ENCODE assay signal across 8 cellular contexts in the genomic region with DNA sequence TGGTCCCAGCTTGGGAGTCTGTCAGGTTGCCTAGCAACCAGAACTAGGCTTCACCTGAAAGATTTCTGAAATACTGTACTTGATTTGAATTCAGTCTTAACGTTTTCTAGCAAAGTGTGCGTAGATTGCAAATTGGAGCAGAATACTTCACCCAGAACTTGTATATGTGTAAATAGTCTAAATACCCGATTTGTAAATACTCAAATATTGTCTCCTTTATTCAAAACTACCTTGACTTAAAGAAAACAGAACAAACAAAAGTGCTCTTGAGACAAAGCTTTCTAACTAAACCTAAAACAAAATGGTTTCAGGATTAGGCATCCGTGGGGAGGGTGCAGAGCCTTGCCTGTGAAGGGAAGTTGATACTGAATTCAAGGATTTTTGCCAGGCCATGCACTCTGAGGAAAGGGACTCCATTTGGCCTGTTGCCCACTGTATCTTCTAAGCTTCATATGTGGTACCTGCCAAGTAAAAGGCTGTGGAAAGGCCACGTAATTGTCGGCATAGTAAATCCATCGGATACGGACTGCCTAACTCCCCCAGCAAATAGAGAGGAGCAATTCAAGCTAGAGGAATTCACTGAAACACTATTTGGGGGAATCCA. TPM values are rescaled to one million over a fixed set of nuclear protein-coding genes. Genes with fewer than 3 reads are reported as not detected.
A peak's percentile ranks its signal among the peaks of the same experiment; 100 is the strongest.
DNase-seq lines count a peak whose midpoint lies in the region; ATAC-seq and TF ChIP-seq lines count a peak whose summit lies in the region.

No MANE protein-coding gene starts in this region.

- no peaks in the 10 kb centered on the region for H3K27me3 ChIP-seq in gastrocnemius medialis

- CTCF ChIA-PET in T-cell (lab: Charles Lee), result interaction anchor here (0.5 to 4.5 kb wide), 12 partner anchors 46 to 405 kb away, joined by 3 to 36 read pairs (median 4); partner anchors contain the start of genes TMEM267 (in 1 of the 2) and ZNF131 (in 1 of the 2)

- H3K9me3 ChIP-seq in gastrocnemius medialis, result no peaks in the 10 kb centered on the region

- in situ Hi-C loops in gastrocnemius medialis (cut with MboI; ENCODE audit: low sequenced_read_pairs in 4 of 4), result loop anchor here (25.0 kb wide), 4 partner anchors 173 to 402 kb away; partner anchors contain the start of genes ZNF131 (in 2 of the 4) and TMEM267 (in 1 of the 4)

- ATAC-seq in T-cell (replicated peaks in 1 of 4) (no peak), gastrocnemius medialis (no peak), GM21515 (IDR thresholded peaks at IDR 0.05; ENCODE audit: unreplicated experiment) (no peak)

- H3K27ac Mint-ChIP-seq in T-cell, result peak overlapping the region; percentile 84 to 97

- H3K9me3 Mint-ChIP-seq in T-cell, result no peaks in the 10 kb centered on the region

- peaks cover 18 to 25% of the 10 kb centered on the region in 2 donors for H3K4me1 ChIP-seq in gastrocnemius medialis

- no peaks in the 10 kb centered on the region for H3K27me3 Mint-ChIP-seq in T-cell

- peak overlapping the region; percentile 93 to 95 (median 93) for H3K4me3 Mint-ChIP-seq in T-cell

- peaks cover 26 to 48% (median 41%) of the 10 kb centered on the region in 3 donors for H3K4me1 Mint-ChIP-seq in T-cell

- peak overlapping the region; percentile 64 to 94 (median 90) for H3K27ac ChIP-seq in gastrocnemius medialis

- DNase-seq in stimulated activated CD4-positive, alpha-beta T cell treated with anti-CD3 and anti-CD28 coated beads, Interleukin-4, amount 100 ng/mL, for 24 hours, result peak; percentile 5
- no peak for DNase-seq in stimulated activated CD4-positive, alpha-beta T cell treated with anti-CD3 and anti-CD28 coated beads, Interleukin-2, amount 100 ng/mL, for 24 hours
- DNase-seq in T-cell (peak in 4 of 34 experiments; percentile 1 to 8 (median 4)), fibroblast of gingiva (ENCODE audit: low read depth) (peak; percentile 4), gastrocnemius medialis (no peak), activated gamma-delta T cell treated with Interleukin-2 at 50 U/mL for 16 hours (no peak), DMS114 treated with DMSO at 0.1 percent for 48 hours (lab: John Stamatoyannopoulos, UW; ENCODE audit: unreplicated experiment) (no peak)

- intact Hi-C loops in gastrocnemius medialis (cut with DNase I; ENCODE audit: low total_unique reads), result loop anchor here (2.0 to 10.0 kb wide), 7 partner anchors 122 to 409 kb away; partner anchors contain the start of genes C5orf34, NIM1K, TMEM267 and ZNF131

- POLR2A ChIA-PET in T-cell (lab: Charles Lee), result interaction anchor here (0.5 to 3.1 kb wide), 24 partner anchors 11 to 1404 kb away, joined by 3 to 78 read pairs (median 4); partner anchors contain the start of genes C5orf34 (in 1 of the 2), TMEM267 (in 1 of the 2) and ZNF131 (in 1 of the 2)

- no peak for TF ChIP-seq CTCF in gastrocnemius medialis (IDR thresholded peaks at IDR 0.05 in 4 of 5, conservative IDR thresholded peaks at IDR 0.05 in 1 of 5)

- H3K4me3 ChIP-seq in gastrocnemius medialis, result peak overlapping the region; percentile 62 to 93 (median 83)

- no peaks in the 10 kb centered on the region for H3K36me3 Mint-ChIP-seq in T-cell

- H3K36me3 ChIP-seq in gastrocnemius medialis, result no peaks in the 10 kb centered on the region

- no peak for TF ChIP-seq POLR2A in gastrocnemius medialis (IDR thresholded peaks at IDR 0.05)

RNA-seq across cellular contexts. Expression of gene HMGCS1, which starts 0.7 kb away (rescaled TPM):
- total RNA-seq in T-cell, result 10 to 100 TPM; 29.2 to 49.1 (median 36.2) TPM
- total RNA-seq in gastrocnemius medialis, result 10 to 100 TPM in 1 of 4 donors, 1 to 10 TPM in 3; 6.1 to 15.0 (median 8.2) TPM

Comparison
In these comparisons a context has a peak if more than half of its experiments do, and no peak if none do; other contexts are left out.
1. DNase-seq: peak in stimulated activated CD4-positive, alpha-beta T cell treated with anti-CD3 and anti-CD28 coated beads, Interleukin-4, amount 100 ng/mL, for 24 hours (single experiment) and fibroblast of gingiva (single experiment); none in stimulated activated CD4-positive, alpha-beta T cell treated with anti-CD3 and anti-CD28 coated beads, Interleukin-2, amount 100 ng/mL, for 24 hours (0 of 2), gastrocnemius medialis (0 of 2), activated gamma-delta T cell treated with Interleukin-2 at 50 U/mL for 16 hours (single experiment) and DMS114 treated with DMSO at 0.1 percent for 48 hours (single experiment).